In genomic region chr1:30197616-30197934, GRCh38 we compare ENCODE assay signal across 21 cellular contexts.
DNase-seq lines count a peak whose midpoint lies in the region; ATAC-seq and TF ChIP-seq lines count a peak whose summit lies in the region.
"Had no signal": no experiment of that assay in that cellular context is flagged by ENCODE, and none has a peak within 500 bp of the region (broad histone marks: within the 10 kb centered on the region; RNA-seq: fewer than 3 reads in every experiment).

No MANE protein-coding gene starts in this region.

- dilution Hi-C loops in IMR-90 (cut with HindIII; ENCODE audit: low sequenced_read_pairs, unreplicated experiment), result no loop called here

- TF ChIP-seq CTCF in IMR-90 (conservative IDR thresholded peaks at IDR 0.05; ENCODE audit: low read depth, low read length) (no peak), fibroblast of lung (conservative IDR thresholded peaks at IDR 0.05 in 1 of 2, IDR thresholded peaks at IDR 0.05 in 1 of 2; ENCODE audit: low read depth in 1 of 2, low read length in 2 of 2) (no peak)

- H4K5ac ChIP-seq in IMR-90 (ENCODE audit: low read depth, low read length), result no peak overlapping the region

- H2BK5ac ChIP-seq in IMR-90 (ENCODE audit: low read depth, low read length, poor library complexity, severe bottlenecking), result no peak overlapping the region

- TF ChIP-seq RAD21 in IMR-90 (IDR thresholded peaks at IDR 0.05; ENCODE audit: low read length), result no peak

- in situ Hi-C loops in IMR-90 (cut with MboI; ENCODE audit: low sequenced_read_pairs), result no loop called here
- in situ Hi-C loops in HAP-1 (cut with MboI; ENCODE audit: low sequenced_read_pairs), result no loop called here

- H3K4me1 ChIP-seq in IMR-90 (ENCODE audit: control insufficient read depth, insufficient read depth, low read length), result peaks cover 2% of the 10 kb centered on the region; the same call in 1 of the 2 replicates
- no peaks in the 10 kb centered on the region for H3K4me1 ChIP-seq in fibroblast of lung (ENCODE audit: control insufficient read depth, extremely low read depth, insufficient read depth, low read length)
- no peaks in the 10 kb centered on the region for H3K4me1 ChIP-seq in HAP-1
- H3K4me1 ChIP-seq: foreskin keratinocyte had no signal

- no peaks in the 10 kb centered on the region for H3K79me1 ChIP-seq in IMR-90 (ENCODE audit: low read depth in 1 of 2, low read length in 2 of 2)

- ATAC-seq in IMR-90 (ENCODE audit: low read depth) (peak; percentile 75), HG03432 (IDR thresholded peaks at IDR 0.05; ENCODE audit: unreplicated experiment) (no peak), GM19452 (IDR thresholded peaks at IDR 0.05; ENCODE audit: unreplicated experiment) (no peak)
- ATAC-seq: foreskin keratinocyte, HCT116 had no signal

- POLR2A ChIA-PET in IMR-90 (lab: Charles Lee; ENCODE audit: unreplicated experiment), result no interaction called here

- H3K9me3 ChIP-seq in IMR-90 (ENCODE audit: control insufficient read depth, insufficient read depth, low read length), result no peaks in the 10 kb centered on the region
- no peaks in the 10 kb centered on the region for H3K9me3 ChIP-seq in fibroblast of lung (ENCODE audit: control insufficient read depth, insufficient read depth, low read depth, low read length)
- no peaks in the 10 kb centered on the region for H3K9me3 ChIP-seq in HAP-1

- H3K27ac ChIP-seq in IMR-90 (ENCODE audit: insufficient read depth, low read length) (no peak overlapping the region), fibroblast of lung (ENCODE audit: insufficient read depth, low read length) (no peak overlapping the region)
- H3K27ac ChIP-seq: foreskin keratinocyte, VCaP had no signal

- intact Hi-C loops in IMR-90 (cut with micrococcal nuclease), result no loop called here

- no TSS peak for BruUV-seq in IMR-90 (replicated peaks; lab: Mats Ljungman, UMichigan)

- H4K91ac ChIP-seq in IMR-90 (ENCODE audit: insufficient read depth, low read depth, low read length), result no peak overlapping the region

- H3K79me2 ChIP-seq in fibroblast of lung (ENCODE audit: control insufficient read depth, insufficient read depth, low read length), result no peaks in the 10 kb centered on the region

- H3K4me3 ChIP-seq in IMR-90 (ENCODE audit: insufficient read depth, low read depth, low read length), result no peak overlapping the region
- no peak overlapping the region for H3K4me3 ChIP-seq in fibroblast of lung (replicated peaks in 1 of 4; ENCODE audit: control extremely low read depth in 1 of 4, insufficient read depth in 1 of 4, low read depth in 3 of 4, low read length in 4 of 4)
- H3K4me3 ChIP-seq in HAP-1, result no peak overlapping the region
- H3K4me3 ChIP-seq: coronary artery had no signal

- H3K36me3 ChIP-seq in IMR-90 (ENCODE audit: control insufficient read depth, insufficient read depth, low read length), result no peaks in the 10 kb centered on the region
- H3K36me3 ChIP-seq in fibroblast of lung (ENCODE audit: control insufficient read depth, insufficient read depth, low read length), result no peaks in the 10 kb centered on the region
- no peaks in the 10 kb centered on the region for H3K36me3 ChIP-seq in HAP-1 (replicated peaks)

- H2AK9ac ChIP-seq in IMR-90 (replicated peaks; ENCODE audit: low read depth, low read length, poor library complexity), result no peak overlapping the region

- 17% methylated on average over 1 of the region's 3 CpGs; no CpG with 5 or more reads in 1 of the 2 experiments for WGBS in IMR-90 (ENCODE audit: extremely low coverage in 2 of 2, insufficient read length in 1 of 2), 2 experiments

- no peak overlapping the region for H3K9ac ChIP-seq in IMR-90 (ENCODE audit: low read depth, low read length)
- no peak overlapping the region for H3K9ac ChIP-seq in fibroblast of lung (ENCODE audit: insufficient read depth, low read length)

- H3K27me3 ChIP-seq in IMR-90 (ENCODE audit: control insufficient read depth, insufficient read depth, low read length) (peaks cover 2% of the 10 kb centered on the region; the same call in 1 of the 2 replicates), fibroblast of lung (ENCODE audit: control insufficient read depth, insufficient read depth, low read length) (no peaks in the 10 kb centered on the region), HAP-1 (ENCODE audit: low read depth) (no peaks in the 10 kb centered on the region)
- H3K27me3 ChIP-seq: foreskin keratinocyte had no signal

- no peak for TF ChIP-seq POLR2A in IMR-90 (IDR thresholded peaks at IDR 0.05; ENCODE audit: low read depth, low read length)

- H2BK15ac ChIP-seq in IMR-90 (ENCODE audit: low read depth, low read length), result no peak overlapping the region

- H3K18ac ChIP-seq in IMR-90 (ENCODE audit: low read depth, low read length), result no peak overlapping the region

- no peak overlapping the region for H3K56ac ChIP-seq in IMR-90 (ENCODE audit: extremely low read depth, insufficient read depth, low read length)

- no peaks in the 10 kb centered on the region for H3K9me1 ChIP-seq in IMR-90 (ENCODE audit: insufficient read depth, low read length)

- no peak overlapping the region for H2BK20ac ChIP-seq in IMR-90 (ENCODE audit: low read depth, low read length)

- DNase-seq in AG20443 (ENCODE audit: low spot score), result peak; percentile 45
- DNase-seq in IMR-90, result peak; percentile 42
- peak; percentile 62 to 65 for DNase-seq in fibroblast of lung (ENCODE audit: low read depth in 2 of 2)
- DNase-seq in pons (ENCODE audit: low spot score), result peak; percentile 9
- DNase-seq in HAP-1 (ENCODE audit: low spot score in 2 of 2), result no peak
- no peak for DNase-seq in activated effector memory CD4-positive, alpha-beta T cell treated with Interleukin-2 at 50 U/mL for 16 hours
- DNase-seq: ACHN; activated CD4-positive, alpha-beta T cell treated with anti-CD3 and anti-CD28 coated beads, Interleukin-2, amount 50 U/mL, for 1 hour; foreskin keratinocyte; hippocampal formation; KG1; mammary epithelial cell; MV-4-11; NCI-H1694; NCI-H526 treated with DMSO at 0.1 percent for 48 hours; trophoblast cell had no signal

- H3K4me2 ChIP-seq in IMR-90 (ENCODE audit: low read depth, low read length) (no peak overlapping the region; the same call in 1 of the 2 replicates), fibroblast of lung (ENCODE audit: extremely low read depth, insufficient read depth, low read length) (no peak overlapping the region)

- no peak overlapping the region for H3K14ac ChIP-seq in IMR-90 (replicated peaks; ENCODE audit: low read depth, low read length)

- H3K4ac ChIP-seq in IMR-90 (ENCODE audit: low read depth, low read length), result no peak overlapping the region

- no peak overlapping the region for H2BK120ac ChIP-seq in IMR-90 (ENCODE audit: low read depth, low read length)

- H2AK5ac ChIP-seq in IMR-90 (ENCODE audit: low read depth, low read length), result no peak overlapping the region

- H2AFZ ChIP-seq in IMR-90 (replicated peaks; ENCODE audit: low read length, poor library complexity) (no peak overlapping the region), fibroblast of lung (ENCODE audit: low read length) (no peak overlapping the region)

- no peaks in the 10 kb centered on the region for H4K20me1 ChIP-seq in IMR-90 (ENCODE audit: insufficient read depth, low read length)
- H4K20me1 ChIP-seq in fibroblast of lung (ENCODE audit: control insufficient read depth, extremely low read depth, insufficient read depth, low read length), result no peaks in the 10 kb centered on the region

- H3K23ac ChIP-seq in IMR-90 (ENCODE audit: low read depth, low read length), result no peak overlapping the region

- no peak overlapping the region for H4K8ac ChIP-seq in IMR-90 (ENCODE audit: low read depth in 2 of 2, low read length in 2 of 2)

- CTCF ChIA-PET in IMR-90 (lab: Yijun Ruan, JAX), result no interaction called here

TF ChIP-seq in IMR-90, 13 proteins besides CTCF, POLR2A, EP300 and RAD21:
- TF ChIP-seq MXI1 (IDR thresholded peaks at IDR 0.05; ENCODE audit: borderline replicate concordance, low read depth, low read length) (no peak), MAZ (IDR thresholded peaks at IDR 0.05; ENCODE audit: borderline replicate concordance, low read depth, low read length) (peak; percentile 80), RFX5 (IDR thresholded peaks at IDR 0.05; ENCODE audit: low read depth, low read length) (no peak), USF2 (IDR thresholded peaks at IDR 0.05; ENCODE audit: low read depth, low read length) (no peak)

Comparison
In these comparisons a context has a peak if more than half of its experiments do, and no peak if none do; other contexts are left out.
1. DNase-seq: peak in AG20443 (single experiment), IMR-90 (single experiment), fibroblast of lung (2 of 2) and pons (single experiment); none in HAP-1 (0 of 2) and activated effector memory CD4-positive, alpha-beta T cell treated with Interleukin-2 at 50 U/mL for 16 hours (single experiment).